In genomic region chr4:48268956-48269860, GRCh38 we compare ENCODE assay signal across 8 cellular contexts. TPM values are rescaled to one million over a fixed set of nuclear protein-coding genes. Genes with fewer than 3 reads are reported as not detected.
DNase-seq lines count a peak whose midpoint lies in the region; ATAC-seq and TF ChIP-seq lines count a peak whose summit lies in the region.

Gene TEC (minus strand): TSS chr4:48269838. CDS start chr4:48228614, 41,224 bp downstream.

- H3K4me3 ChIP-seq in AG04449 (ENCODE audit: low read depth, low read length) (peak within 1 kb of the TSS; percentile 64), parathyroid adenoma (ENCODE audit: low read depth, low read length) (peak within 1 kb of the TSS; percentile 73)

- peak within 1 kb of the TSS; percentile 88 for H3K4me2 ChIP-seq in parathyroid adenoma (ENCODE audit: low read length)

- H3K27me3 ChIP-seq in parathyroid adenoma (ENCODE audit: control insufficient read depth, insufficient read depth, low read length), result no peaks in the 10 kb centered on the region

- no peaks in the 10 kb centered on the region for H3K36me3 ChIP-seq in parathyroid adenoma (ENCODE audit: control insufficient read depth, insufficient read depth, low read length)

- H3K9ac ChIP-seq in parathyroid adenoma, result peak within 1 kb of the TSS; percentile 28

- H3K27me3 Mint-ChIP-seq in activated T-helper 1 cell treated with anti-CD3 and anti-CD28 coated beads, Interleukin-12 subunit alpha, Interleukin-12 subunit beta, Interleukin-2, Interleukin-4 antibody, amounts not matched to agents 30 ng/mL and 10 ng/mL and 1 ng/mL, durations not matched to agents 14 hours and 24 hours and 36 hours (ENCODE audit: insufficient read depth), result no peaks in the 10 kb centered on the region
- H3K27me3 Mint-ChIP-seq in glutamatergic neuron (ENCODE audit: unreplicated experiment), result peaks cover 2% of the 10 kb centered on the region

- no peaks in the 10 kb centered on the region for H3K36me3 Mint-ChIP-seq in activated T-helper 1 cell treated with anti-CD3 and anti-CD28 coated beads, Interleukin-12 subunit alpha, Interleukin-12 subunit beta, Interleukin-2, Interleukin-4 antibody, amounts not matched to agents 30 ng/mL and 10 ng/mL and 1 ng/mL, durations not matched to agents 14 hours and 24 hours and 36 hours (ENCODE audit: low read depth)
- no peaks in the 10 kb centered on the region for H3K36me3 Mint-ChIP-seq in glutamatergic neuron (ENCODE audit: unreplicated experiment)

- TF ChIP-seq CTCF in AG04449 (IDR thresholded peaks at IDR 0.05; ENCODE audit: insufficient read depth, low read length, missing control alignments), result no peak
- no peak for TF ChIP-seq CTCF in glutamatergic neuron (IDR thresholded peaks at IDR 0.05; ENCODE audit: partially characterized antibody, unreplicated experiment)
- TF ChIP-seq CTCF in parathyroid adenoma (IDR thresholded peaks at IDR 0.05), result no peak

- ATAC-seq in GM18511 (IDR thresholded peaks at IDR 0.05; ENCODE audit: unreplicated experiment), result peak; percentile 29
- peak; percentile 24 for ATAC-seq in HG02973 (IDR thresholded peaks at IDR 0.05; ENCODE audit: unreplicated experiment)

- H3K4me3 Mint-ChIP-seq in activated T-helper 1 cell treated with anti-CD3 and anti-CD28 coated beads, Interleukin-12 subunit alpha, Interleukin-12 subunit beta, Interleukin-2, Interleukin-4 antibody, amounts not matched to agents 30 ng/mL and 10 ng/mL and 1 ng/mL, durations not matched to agents 14 hours and 24 hours and 36 hours, result peak within 1 kb of the TSS; percentile 89
- peak within 1 kb of the TSS; percentile 88 for H3K4me3 Mint-ChIP-seq in glutamatergic neuron (ENCODE audit: unreplicated experiment)

- CTCF ChIA-PET in AG04449 (lab: Yijun Ruan, JAX), result no interaction called here

- peaks cover 6% of the 10 kb centered on the region for H3K4me1 ChIP-seq in parathyroid adenoma

- H3K79me2 ChIP-seq in parathyroid adenoma, result no peaks in the 10 kb centered on the region

- H3K9me3 ChIP-seq in parathyroid adenoma (ENCODE audit: control insufficient read depth, low read length), result no peaks in the 10 kb centered on the region

- H3K27ac ChIP-seq in parathyroid adenoma, result peak within 1 kb of the TSS; percentile 82

- peak within 1 kb of the TSS; percentile 95 for H2AFZ ChIP-seq in parathyroid adenoma

- POLR2A ChIA-PET in AG04449 (lab: Yijun Ruan, JAX), result no interaction called here

- peaks cover 16% of the 10 kb centered on the region for H3K4me1 Mint-ChIP-seq in activated T-helper 1 cell treated with anti-CD3 and anti-CD28 coated beads, Interleukin-12 subunit alpha, Interleukin-12 subunit beta, Interleukin-2, Interleukin-4 antibody, amounts not matched to agents 30 ng/mL and 10 ng/mL and 1 ng/mL, durations not matched to agents 14 hours and 24 hours and 36 hours (ENCODE audit: low read depth)
- H3K4me1 Mint-ChIP-seq in glutamatergic neuron (ENCODE audit: low read depth, unreplicated experiment), result no peaks in the 10 kb centered on the region

- H3K9me3 Mint-ChIP-seq in activated T-helper 1 cell treated with anti-CD3 and anti-CD28 coated beads, Interleukin-12 subunit alpha, Interleukin-12 subunit beta, Interleukin-2, Interleukin-4 antibody, amounts not matched to agents 30 ng/mL and 10 ng/mL and 1 ng/mL, durations not matched to agents 14 hours and 24 hours and 36 hours, result no peaks in the 10 kb centered on the region
- peaks cover 2% of the 10 kb centered on the region for H3K9me3 Mint-ChIP-seq in glutamatergic neuron (ENCODE audit: unreplicated experiment)

- H3K27ac Mint-ChIP-seq in activated T-helper 1 cell treated with anti-CD3 and anti-CD28 coated beads, Interleukin-12 subunit alpha, Interleukin-12 subunit beta, Interleukin-2, Interleukin-4 antibody, amounts not matched to agents 30 ng/mL and 10 ng/mL and 1 ng/mL, durations not matched to agents 14 hours and 24 hours and 36 hours, result peak within 1 kb of the TSS; percentile 76
- H3K27ac Mint-ChIP-seq in glutamatergic neuron (ENCODE audit: unreplicated experiment), result no peak within 1 kb of the TSS

- intact Hi-C loops in activated T-helper 1 cell treated with anti-CD3 and anti-CD28 coated beads, Interleukin-12 subunit alpha, Interleukin-12 subunit beta, Interleukin-2, Interleukin-4 antibody, amounts not matched to agents 30 ng/mL and 10 ng/mL and 1 ng/mL, durations not matched to agents 14 hours and 24 hours and 36 hours (cut with micrococcal nuclease), result loop anchor here (1.0 to 2.0 kb wide), 4 partner anchors 72 to 355 kb away; partner anchors contain the start of genes CNGA1, NFXL1, NIPAL1 and SLAIN2

- DNase-seq in AG04449 (ENCODE audit: low read depth, low spot score) (no peak), NCI-H69 (lab: John Stamatoyannopoulos, UW) (peak; percentile 67), glutamatergic neuron (peak; percentile 61)
- DNase-seq in activated T-helper 1 cell treated with anti-CD3 and anti-CD28 coated beads, Interleukin-12 subunit alpha, Interleukin-12 subunit beta, Interleukin-2, Interleukin-4 antibody, amounts not matched to agents 30 ng/mL and 10 ng/mL and 1 ng/mL, durations not matched to agents 14 hours and 24 hours and 36 hours (ENCODE audit: low spot score), result peak; percentile 20
- DNase-seq in NK-92 treated with Interleukin-12 subunit alpha and Interleukin-12 subunit beta, amount 100 ng/mL, for 24 hours (lab: John Stamatoyannopoulos, UW), result no peak

RNA-seq across cellular contexts. Expression of gene TEC, which starts in this region (rescaled TPM):
- 1.1 and 1.3 TPM in 2 replicates for total RNA-seq in activated T-helper 1 cell treated with anti-CD3 and anti-CD28 coated beads, Interleukin-12 subunit alpha, Interleukin-12 subunit beta, Interleukin-2, Interleukin-4 antibody, amounts not matched to agents 30 ng/mL and 10 ng/mL and 1 ng/mL, durations not matched to agents 14 hours and 24 hours and 36 hours
- 0.37 TPM for total RNA-seq in glutamatergic neuron (ENCODE audit: unreplicated experiment)

Comparison
In these comparisons a context has a peak if more than half of its experiments do, and no peak if none do; other contexts are left out.
1. Peak in DNase-seq in glutamatergic neuron; RNA of the gene not detected or under 1 TPM.
2. DNase-seq: peak in NCI-H69 (single experiment) and activated T-helper 1 cell treated with anti-CD3 and anti-CD28 coated beads, Interleukin-12 subunit alpha, Interleukin-12 subunit beta, Interleukin-2, Interleukin-4 antibody, amounts not matched to agents 30 ng/mL and 10 ng/mL and 1 ng/mL, durations not matched to agents 14 hours and 24 hours and 36 hours (single experiment); none in AG04449 (single experiment) and NK-92 treated with Interleukin-12 subunit alpha and Interleukin-12 subunit beta, amount 100 ng/mL, for 24 hours (single experiment).